In the genomic region with DNA sequence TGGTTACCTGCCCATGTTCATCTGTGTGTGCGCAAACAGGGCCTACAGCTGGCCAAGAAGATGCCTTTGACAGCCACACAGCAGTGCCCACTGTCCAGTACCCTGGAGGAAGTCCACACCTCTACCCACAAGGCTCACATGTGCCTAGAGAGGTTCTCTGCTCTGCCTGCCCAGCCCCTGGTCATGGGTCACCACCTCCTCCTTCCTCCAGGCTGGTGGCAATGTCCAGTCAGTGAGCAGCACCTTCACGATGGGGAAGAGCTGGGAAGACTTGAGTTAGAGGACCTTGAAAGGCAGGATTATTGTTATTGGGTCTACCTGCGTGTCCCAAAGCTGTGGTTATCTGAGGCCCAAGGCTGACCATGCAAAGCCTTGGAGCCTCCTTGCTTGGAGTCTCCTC, we compare ENCODE assay signal across 14 cellular contexts. TPM values are rescaled to one million over a fixed set of nuclear protein-coding genes. Genes with fewer than 3 reads are reported as not detected.
DNase-seq lines count a peak whose midpoint lies in the region; ATAC-seq and TF ChIP-seq lines count a peak whose summit lies in the region.
"Had no signal": no experiment of that assay in that cellular context is flagged by ENCODE, and none has a peak within 500 bp of the region (broad histone marks: within the 10 kb centered on the region; RNA-seq: fewer than 3 reads in every experiment).

No MANE protein-coding gene starts in this region.

- DNase-seq in SJCRH30 (no peak), islet precursor cell (peak; percentile 32), neuronal stem cell (ENCODE audit: low spot score) (no peak), SW480 (ENCODE audit: low spot score) (no peak), MM.1S (no peak), cerebellar cortex (ENCODE audit: low spot score) (no peak)
- DNase-seq: ACHN; Caco-2; CD4-positive, alpha-beta T cell; GM23248; HCEC 1CT; IMR-90 had no signal

- peak overlapping the region; percentile 12 for H3K23ac ChIP-seq in neuronal stem cell (ENCODE audit: low read depth, low read length, poor library complexity)

- H3K4ac ChIP-seq in neuronal stem cell (ENCODE audit: low read length): no peak overlapping the region

- H3K4me2 ChIP-seq in neuronal stem cell (ENCODE audit: insufficient read depth, low read length, poor library complexity, severe bottlenecking): no peak overlapping the region
- no peak overlapping the region for H3K4me2 ChIP-seq in MM.1S (ENCODE audit: low read depth, low read length)

- no peak overlapping the region for H2BK120ac ChIP-seq in neuronal stem cell (ENCODE audit: low read depth, low read length)

- no peak overlapping the region for H2BK15ac ChIP-seq in neuronal stem cell (ENCODE audit: low read length)

- H2BK12ac ChIP-seq in neuronal stem cell (ENCODE audit: low read length): no peak overlapping the region

- no peak overlapping the region for H4K8ac ChIP-seq in neuronal stem cell (ENCODE audit: low read depth, low read length)

- H3K36me3 ChIP-seq in SJCRH30 (no peaks in the 10 kb centered on the region), neuronal stem cell (replicated peaks in 1 of 2; ENCODE audit: control insufficient read depth in 2 of 2, insufficient read depth in 2 of 2, low read length in 2 of 2) (no peaks in the 10 kb centered on the region), MM.1S (replicated peaks; ENCODE audit: insufficient read depth, low read length) (no peaks in the 10 kb centered on the region)

- no peak overlapping the region for H2BK5ac ChIP-seq in neuronal stem cell (ENCODE audit: low read length)

- no peak for TF ChIP-seq CTCF in MM.1S (IDR thresholded peaks at IDR 0.05; ENCODE audit: low read length)

- H3K14ac ChIP-seq in neuronal stem cell (ENCODE audit: low read length): no peak overlapping the region

- H3K27me3 ChIP-seq in SJCRH30 (no peaks in the 10 kb centered on the region), neuronal stem cell (ENCODE audit: control insufficient read depth in 3 of 3, insufficient read depth in 3 of 3, low read depth in 1 of 3, low read length in 3 of 3) (no peaks in the 10 kb centered on the region), MM.1S (replicated peaks; ENCODE audit: insufficient read depth, low read length) (no peaks in the 10 kb centered on the region)

- H3F3A ChIP-seq in MM.1S (ENCODE audit: insufficient read depth, low read length): 0 out of 2 replicates have a peak, but pooled peaks cover 6% of the 10 kb centered on the region

- no peak overlapping the region for H3K18ac ChIP-seq in neuronal stem cell (ENCODE audit: low read length)

- ATAC-seq in HG02973 (IDR thresholded peaks at IDR 0.05; ENCODE audit: unreplicated experiment): no peak

- no peak overlapping the region for H2AK5ac ChIP-seq in neuronal stem cell (ENCODE audit: low read depth, low read length)

- H3K9me2 ChIP-seq in MM.1S (replicated peaks; ENCODE audit: insufficient read depth, low read length): no peaks in the 10 kb centered on the region

- no peak overlapping the region for H4K91ac ChIP-seq in neuronal stem cell (ENCODE audit: low read depth, low read length, poor library complexity)

- peaks cover 34% of the 10 kb centered on the region for H3K4me1 ChIP-seq in SJCRH30
- H3K4me1 ChIP-seq in neuronal stem cell (ENCODE audit: control insufficient read depth in 2 of 2, insufficient read depth in 1 of 2, low read depth in 1 of 2, low read length in 2 of 2): peaks cover 0 to 5% of the 10 kb centered on the region in 2 donors
- H3K4me1 ChIP-seq in MM.1S (ENCODE audit: low read length): peaks cover 17% of the 10 kb centered on the region

- H3K79me2 ChIP-seq in MM.1S (ENCODE audit: low read length): no peaks in the 10 kb centered on the region

- peak overlapping the region; percentile 81 for H3K27ac ChIP-seq in SJCRH30
- no peak overlapping the region for H3K27ac ChIP-seq in neuronal stem cell (replicated peaks; ENCODE audit: low read length)
- H3K27ac ChIP-seq in MM.1S (ENCODE audit: low read length): no peak overlapping the region
- H3K27ac ChIP-seq: C4-2B, GM23248 had no signal

- no CpG with 5 or more reads among the region's 3 CpGs for WGBS in neuronal stem cell (ENCODE audit: extremely low coverage in 2 of 2, insufficient read length in 2 of 2, insufficient replicate concordance in 1 of 2), 2 donors

- H3K9me3 ChIP-seq in SJCRH30 (replicated peaks) (no peaks in the 10 kb centered on the region), neuronal stem cell (replicated peaks in 1 of 2; ENCODE audit: control insufficient read depth in 2 of 2, insufficient read depth in 1 of 2, low read depth in 1 of 2, low read length in 2 of 2) (no peaks in the 10 kb centered on the region), MM.1S (replicated peaks; ENCODE audit: insufficient read depth, low read length) (no peaks in the 10 kb centered on the region)
- H3K9me3 ChIP-seq: Caco-2 had no signal

- H3K4me3 ChIP-seq in SJCRH30 (no peak overlapping the region), neuronal stem cell (ENCODE audit: low read length in 2 of 2) (no peak overlapping the region), MM.1S (ENCODE audit: low read length) (no peak overlapping the region)
- H3K4me3 ChIP-seq: GM23248 had no signal

- H2AFZ ChIP-seq in neuronal stem cell (ENCODE audit: low read length) (no peak overlapping the region), MM.1S (ENCODE audit: low read length) (no peak overlapping the region)
- H2AFZ ChIP-seq: GM23248 had no signal

- H3K9ac ChIP-seq in neuronal stem cell (ENCODE audit: low read depth, low read length, poor library complexity) (no peak overlapping the region), MM.1S (ENCODE audit: low read length) (no peak overlapping the region)
- H3K9ac ChIP-seq: GM23248 had no signal

- no peaks in the 10 kb centered on the region for H4K20me1 ChIP-seq in MM.1S (ENCODE audit: insufficient read depth, low read length)

- H3K79me1 ChIP-seq in neuronal stem cell (ENCODE audit: low read depth, low read length): no peaks in the 10 kb centered on the region

RNA-seq across cellular contexts. Expression of a gene that starts 28.4 kb away (rescaled TPM):
- total RNA-seq in SJCRH30 (2014; rRNA removed; shearing (Covaris generic)): not detected in 2 replicates
- polyA plus RNA-seq in neuronal stem cell (2013, experiment 1 of 2): 14.7 TPM
- polyA plus RNA-seq in neuronal stem cell (2013, experiment 2 of 2): 14.2 TPM
